Comparison of ENCODE assay signal across 7 cellular contexts in the genomic region with DNA sequence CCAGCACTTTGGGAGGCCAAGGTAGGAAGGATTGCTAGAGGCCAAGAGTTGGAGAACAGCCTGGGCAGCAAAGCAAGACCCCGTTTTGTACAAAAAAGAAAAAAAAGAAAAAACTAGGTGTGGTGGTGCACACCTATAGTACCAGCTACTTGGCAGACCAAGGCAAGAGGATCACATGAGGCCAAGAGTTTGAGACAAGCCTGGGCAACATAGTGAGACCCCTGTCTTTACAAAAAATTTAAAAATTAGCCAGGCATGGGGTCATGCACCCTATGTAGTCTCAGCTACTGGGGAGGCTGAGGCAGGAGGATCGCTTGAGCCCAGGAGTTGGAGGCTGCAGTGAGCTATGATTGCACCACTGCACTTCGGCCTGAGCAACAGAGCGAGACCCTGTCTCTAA. TPM values are rescaled to one million over a fixed set of nuclear protein-coding genes. Genes with fewer than 3 reads are reported as not detected.
A peak's percentile ranks its signal among the peaks of the same experiment; 100 is the strongest.
DNase-seq lines count a peak whose midpoint lies in the region; ATAC-seq and TF ChIP-seq lines count a peak whose summit lies in the region.
"Not testable (repeated sequence)": the region's sequence is repeated elsewhere in the genome, so short reads cannot be mapped to it uniquely, and the experiment has no call there.
"Had no signal": no experiment of that assay in that cellular context is flagged by ENCODE, and none has a peak within 500 bp of the region (broad histone marks: within the 10 kb centered on the region; RNA-seq: fewer than 3 reads in every experiment).

No MANE protein-coding gene starts in this region.

- ATAC-seq in T-cell (replicated peaks in 1 of 4); stimulated activated effector memory CD8-positive, alpha-beta T cell treated with anti-CD3 and anti-CD28 coated beads, Interleukin-12 subunit alpha, Interleukin-12 subunit beta, amount 100 ng/mL, for 72 hours: not testable (repeated sequence)

- POLR2A ChIA-PET in T-cell (lab: Charles Lee): interaction anchor here (0.5 to 1.0 kb wide), 3 partner anchors 14 to 339 kb away, joined by 3 read pairs; a partner anchor contains a TSS
- POLR2A ChIA-PET in activated CD4-positive, alpha-beta memory T cell treated with anti-CD3 and anti-CD28 coated beads, Interleukin-2, amount 10 ng/mL, durations not matched to agents 7 days and 5 days (lab: Charles Lee): interaction anchor here (0.6 to 5.3 kb wide), 7 partner anchors 13 to 337 kb away, joined by 3 to 53 read pairs (median 4); a partner anchor contains a TSS

- H3K4me3 Mint-ChIP-seq in CD14-positive monocyte (peak overlapping the region in 1 of 2 donors; percentile 91), T-cell (peak overlapping the region; percentile 67 to 85 (median 76)), endothelial cell (ENCODE audit: unreplicated experiment) (peak overlapping the region; percentile 76)
- H3K4me3 Mint-ChIP-seq in activated CD4-positive, alpha-beta memory T cell treated with anti-CD3 and anti-CD28 coated beads, Interleukin-2, amount 10 ng/mL, durations not matched to agents 7 days and 5 days: not testable (repeated sequence)
- peak overlapping the region; percentile 85 for H3K4me3 Mint-ChIP-seq in activated naive CD4-positive, alpha-beta T cell treated with anti-CD3 and anti-CD28 coated beads, Interleukin-2, amount 50 U/mL, for 24 hours
- peak overlapping the region; percentile 67 for H3K4me3 Mint-ChIP-seq in stimulated activated effector memory CD8-positive, alpha-beta T cell treated with anti-CD3 and anti-CD28 coated beads, Interleukin-12 subunit alpha, Interleukin-12 subunit beta, amount 100 ng/mL, for 72 hours

- TF ChIP-seq CTCF in CD14-positive monocyte (IDR thresholded peaks at IDR 0.05); endothelial cell (IDR thresholded peaks at IDR 0.05; ENCODE audit: unreplicated experiment): not testable (repeated sequence)

- not testable (repeated sequence) for H3K27me3 Mint-ChIP-seq in CD14-positive monocyte (ENCODE audit: low read depth in 3 of 3); T-cell; activated CD4-positive, alpha-beta memory T cell treated with anti-CD3 and anti-CD28 coated beads, Interleukin-2, amount 10 ng/mL, durations not matched to agents 7 days and 5 days; activated naive CD4-positive, alpha-beta T cell treated with anti-CD3 and anti-CD28 coated beads, Interleukin-2, amount 50 U/mL, for 24 hours
- peaks cover 20% of the 10 kb centered on the region for H3K27me3 Mint-ChIP-seq in endothelial cell (ENCODE audit: unreplicated experiment)

- peaks cover 65 to 90% of the 10 kb centered on the region in 2 donors for H3K36me3 Mint-ChIP-seq in CD14-positive monocyte
- H3K36me3 Mint-ChIP-seq in T-cell: peaks cover 50% of the 10 kb centered on the region
- H3K36me3 Mint-ChIP-seq in activated CD4-positive, alpha-beta memory T cell treated with anti-CD3 and anti-CD28 coated beads, Interleukin-2, amount 10 ng/mL, durations not matched to agents 7 days and 5 days (ENCODE audit: low read depth): peaks cover 75% of the 10 kb centered on the region
- peaks cover 20% of the 10 kb centered on the region for H3K36me3 Mint-ChIP-seq in activated naive CD4-positive, alpha-beta T cell treated with anti-CD3 and anti-CD28 coated beads, Interleukin-2, amount 50 U/mL, for 24 hours
- peaks cover 60% of the 10 kb centered on the region for H3K36me3 Mint-ChIP-seq in endothelial cell (ENCODE audit: low read depth, unreplicated experiment)
- H3K36me3 Mint-ChIP-seq in stimulated activated effector memory CD8-positive, alpha-beta T cell treated with anti-CD3 and anti-CD28 coated beads, Interleukin-12 subunit alpha, Interleukin-12 subunit beta, amount 100 ng/mL, for 72 hours: peaks cover 100% of the 10 kb centered on the region

- H3K4me1 Mint-ChIP-seq in CD14-positive monocyte: peaks cover 68% of the 10 kb centered on the region
- peaks cover 70 to 73% (median 70%) of the 10 kb centered on the region in 3 donors for H3K4me1 Mint-ChIP-seq in T-cell
- peaks cover 50% of the 10 kb centered on the region for H3K4me1 Mint-ChIP-seq in activated CD4-positive, alpha-beta memory T cell treated with anti-CD3 and anti-CD28 coated beads, Interleukin-2, amount 10 ng/mL, durations not matched to agents 7 days and 5 days
- H3K4me1 Mint-ChIP-seq in activated naive CD4-positive, alpha-beta T cell treated with anti-CD3 and anti-CD28 coated beads, Interleukin-2, amount 50 U/mL, for 24 hours: peaks cover 65% of the 10 kb centered on the region
- H3K4me1 Mint-ChIP-seq in endothelial cell (ENCODE audit: unreplicated experiment): peaks cover 14% of the 10 kb centered on the region
- H3K4me1 Mint-ChIP-seq in stimulated activated effector memory CD8-positive, alpha-beta T cell treated with anti-CD3 and anti-CD28 coated beads, Interleukin-12 subunit alpha, Interleukin-12 subunit beta, amount 100 ng/mL, for 72 hours: peaks cover 69% of the 10 kb centered on the region

- H3K27ac Mint-ChIP-seq in CD14-positive monocyte: peak overlapping the region in 6 of 7 donors; percentile 86 to 97 (median 90)
- H3K27ac Mint-ChIP-seq in T-cell: peak overlapping the region; percentile 94 to 100
- H3K27ac Mint-ChIP-seq in activated CD4-positive, alpha-beta memory T cell treated with anti-CD3 and anti-CD28 coated beads, Interleukin-2, amount 10 ng/mL, durations not matched to agents 7 days and 5 days: peak overlapping the region; percentile 79
- H3K27ac Mint-ChIP-seq in activated naive CD4-positive, alpha-beta T cell treated with anti-CD3 and anti-CD28 coated beads, Interleukin-2, amount 50 U/mL, for 24 hours: peak overlapping the region; percentile 82
- peak overlapping the region; percentile 52 for H3K27ac Mint-ChIP-seq in endothelial cell (ENCODE audit: unreplicated experiment)
- peak overlapping the region; percentile 93 for H3K27ac Mint-ChIP-seq in stimulated activated effector memory CD8-positive, alpha-beta T cell treated with anti-CD3 and anti-CD28 coated beads, Interleukin-12 subunit alpha, Interleukin-12 subunit beta, amount 100 ng/mL, for 72 hours

- CTCF ChIA-PET in T-cell (lab: Charles Lee): interaction anchor here (0.5 to 1.6 kb wide), 12 partner anchors 12 to 1158 kb away, joined by 3 to 15 read pairs (median 4); no protein-coding TSS in a partner anchor
- CTCF ChIA-PET in activated CD4-positive, alpha-beta memory T cell treated with anti-CD3 and anti-CD28 coated beads, Interleukin-2, amount 10 ng/mL, durations not matched to agents 7 days and 5 days (lab: Charles Lee): interaction anchor here (0.8 to 4.2 kb wide), 8 partner anchors 8 to 916 kb away, joined by 3 to 57 read pairs (median 3); a partner anchor contains a TSS

- intact Hi-C loops in CD14-positive monocyte (cut with micrococcal nuclease): loop anchor here in 1 of 2 donors (5.0 kb wide), 1 partner anchor 42 kb away; no protein-coding TSS in a partner anchor

- H3K9me3 Mint-ChIP-seq in CD14-positive monocyte; T-cell; activated CD4-positive, alpha-beta memory T cell treated with anti-CD3 and anti-CD28 coated beads, Interleukin-2, amount 10 ng/mL, durations not matched to agents 7 days and 5 days; activated naive CD4-positive, alpha-beta T cell treated with anti-CD3 and anti-CD28 coated beads, Interleukin-2, amount 50 U/mL, for 24 hours; endothelial cell (ENCODE audit: unreplicated experiment); stimulated activated effector memory CD8-positive, alpha-beta T cell treated with anti-CD3 and anti-CD28 coated beads, Interleukin-12 subunit alpha, Interleukin-12 subunit beta, amount 100 ng/mL, for 72 hours: not testable (repeated sequence)

- DNase-seq in CD14-positive monocyte (ENCODE audit: low spot score); T-cell; activated CD4-positive, alpha-beta memory T cell treated with anti-CD3 and anti-CD28 coated beads, Interleukin-2, amount 10 ng/mL, durations not matched to agents 7 days and 5 days; endothelial cell (ENCODE audit: low spot score); stimulated activated effector memory CD8-positive, alpha-beta T cell treated with anti-CD3 and anti-CD28 coated beads, Interleukin-12 subunit alpha, Interleukin-12 subunit beta, amount 100 ng/mL, for 72 hours (ENCODE audit: low spot score in 2 of 2): not testable (repeated sequence)

RNA-seq across cellular contexts. Expression of a gene that starts 14.7 kb away (rescaled TPM):
- polyA plus RNA-seq in CD14-positive monocyte: 10 to 100 TPM in 1 of 2 donors, 1 to 10 TPM in 1; 9.3 to 15.1 TPM
- total RNA-seq in T-cell (100 to 1,000 TPM; 189 to 318 (median 227) TPM), endothelial cell (ENCODE audit: unreplicated experiment) (156 TPM)
- 100 to 1,000 TPM in 1 of 2 experiments, 10 to 100 TPM in 1; 98.2 to 106 TPM for total RNA-seq in activated CD4-positive, alpha-beta memory T cell treated with anti-CD3 and anti-CD28 coated beads, Interleukin-2, amount 10 ng/mL, durations not matched to agents 7 days and 5 days

RNA-seq across cellular contexts. Expression of a gene that starts 15.5 kb away (rescaled TPM):
- under 1 TPM in 1 of 2 donors, not detected in 1; 0.08 TPM for polyA plus RNA-seq in CD14-positive monocyte
- 1 to 10 TPM; 1.1 to 4.3 (median 3.7) TPM for total RNA-seq in T-cell
- total RNA-seq in activated CD4-positive, alpha-beta memory T cell treated with anti-CD3 and anti-CD28 coated beads, Interleukin-2, amount 10 ng/mL, durations not matched to agents 7 days and 5 days: under 1 TPM; 0.43 to 0.50 TPM
- total RNA-seq in endothelial cell (ENCODE audit: unreplicated experiment): 0.62 TPM

RNA-seq across cellular contexts. Expression of a gene that starts 26.7 kb away (rescaled TPM):
- polyA plus RNA-seq in CD14-positive monocyte: not detected
- total RNA-seq in T-cell (under 1 TPM in 3 of 5 donors, not detected in 2; 0.41 to 0.51 (median 0.46) TPM), endothelial cell (ENCODE audit: unreplicated experiment) (1.3 TPM)
- not detected for total RNA-seq in activated CD4-positive, alpha-beta memory T cell treated with anti-CD3 and anti-CD28 coated beads, Interleukin-2, amount 10 ng/mL, durations not matched to agents 7 days and 5 days
- total RNA-seq: A673 had no signal

RNA-seq across cellular contexts. Expression of a gene that starts 50.7 kb away (rescaled TPM):
- 1 to 10 TPM; 1.7 to 3.3 TPM for polyA plus RNA-seq in CD14-positive monocyte
- 10 to 100 TPM; 14.1 to 29.0 (median 26.8) TPM for total RNA-seq in T-cell
- 10 to 100 TPM; 18.3 to 18.9 TPM for total RNA-seq in activated CD4-positive, alpha-beta memory T cell treated with anti-CD3 and anti-CD28 coated beads, Interleukin-2, amount 10 ng/mL, durations not matched to agents 7 days and 5 days
- total RNA-seq in endothelial cell (ENCODE audit: unreplicated experiment): 68.6 TPM
